In the genomic region with DNA sequence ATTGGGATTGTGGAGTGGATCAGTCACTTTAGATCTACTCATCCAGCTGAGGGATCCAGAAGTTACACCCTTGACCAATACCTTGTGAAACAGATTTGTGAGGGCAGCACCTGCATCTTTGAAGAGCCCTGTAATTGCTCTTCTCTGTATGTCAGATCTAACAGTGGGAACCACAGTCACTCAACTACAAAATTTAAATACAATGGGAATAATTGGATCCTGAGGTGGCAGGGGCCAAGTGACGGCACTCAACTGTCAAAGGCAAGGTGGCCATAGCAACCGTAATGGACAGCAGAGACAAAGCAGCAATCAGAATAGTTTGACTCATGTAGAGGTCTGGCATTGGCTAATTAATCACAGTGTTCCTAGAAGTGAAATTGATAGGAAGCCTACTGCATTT, we compare ENCODE assay signal across 1 cellular context.
TF ChIP-seq lines count a peak whose summit lies in the region.
"Not testable (repeated sequence)": the region's sequence is repeated elsewhere in the genome, so short reads cannot be mapped to it uniquely, and the experiment has no call there.

No MANE protein-coding gene starts in this region.

- H3K36me3 ChIP-seq in HEK293 (ENCODE audit: control insufficient read depth in 2 of 2, insufficient read depth in 1 of 2, low read length in 2 of 2) = not testable (repeated sequence)

- not testable (repeated sequence) for H3K4me1 ChIP-seq in HEK293 (ENCODE audit: control insufficient read depth, insufficient read depth, low read length)

- not testable (repeated sequence) for TF ChIP-seq CTCF in HEK293 (tag by site-specific recombination; IDR thresholded peaks at IDR 0.05)

- H3K4me3 ChIP-seq in HEK293 (ENCODE audit: low read depth, low read length) = not testable (repeated sequence)

- CTCF ChIA-PET in HEK293 (lab: Yijun Ruan, JAX) = not testable (repeated sequence)

- POLR2A ChIA-PET in HEK293 (lab: Yijun Ruan, JAX) = not testable (repeated sequence)

- not testable (repeated sequence) for H3K9me3 ChIP-seq in HEK293 (ENCODE audit: control insufficient read depth, insufficient read depth, low read depth, low read length)

- H3K27ac ChIP-seq in HEK293 (ENCODE audit: extremely low read depth, low read depth, low read length) = not testable (repeated sequence)

TF ChIP-seq in HEK293, 187 proteins besides CTCF, POLR2A, EP300 and RAD21:
- peak; percentile 92 for TF ChIP-seq ZNF302 (tag by site-specific recombination; IDR thresholded peaks at IDR 0.05; ENCODE audit: low read depth)
